10 cellular contexts compared by ENCODE assay signal in the genomic region with DNA sequence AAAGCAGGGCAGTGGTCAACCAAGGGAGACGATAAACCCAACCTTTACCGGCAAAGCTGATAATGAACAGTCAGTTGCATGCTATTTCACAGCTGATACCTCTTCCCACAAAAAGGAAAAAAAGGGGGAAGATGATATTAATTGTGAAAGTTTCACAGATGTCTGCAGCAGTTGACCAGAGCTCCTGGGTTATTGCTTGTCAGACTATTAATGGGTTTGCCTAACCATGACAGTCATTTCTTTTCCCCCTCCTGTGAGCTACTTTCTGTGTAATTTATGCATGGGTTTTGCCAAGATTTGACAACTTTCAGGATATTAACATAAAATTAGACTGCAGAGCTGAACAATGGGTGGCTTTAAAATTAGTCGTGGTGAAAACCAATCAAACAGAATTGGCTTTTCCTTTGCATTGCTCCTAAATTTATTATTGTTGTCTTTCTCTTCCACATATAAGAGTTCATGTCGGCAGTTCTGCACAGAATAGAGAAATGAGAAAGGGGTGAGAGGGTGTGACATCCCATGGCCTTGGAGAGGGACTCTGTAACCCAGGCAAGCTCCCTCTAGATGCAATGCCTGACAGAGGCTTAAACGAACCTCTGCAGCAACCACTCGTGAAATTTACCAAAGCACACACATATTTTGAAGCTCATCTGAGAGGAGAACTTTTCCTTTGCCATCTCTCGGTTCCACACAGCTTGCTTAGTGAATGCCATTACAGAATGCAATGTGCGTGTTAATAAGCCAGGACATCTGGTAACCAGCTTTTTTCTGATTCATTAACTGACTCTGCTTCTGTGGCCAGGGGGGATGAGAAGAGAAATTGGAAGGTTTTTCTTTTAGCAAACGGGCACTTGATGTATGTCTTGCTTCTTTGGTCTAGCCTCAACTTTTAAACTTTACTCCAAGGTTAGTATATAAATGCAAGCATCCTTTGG.
DNase-seq lines count a peak whose midpoint lies in the region; ATAC-seq and TF ChIP-seq lines count a peak whose summit lies in the region.
"Had no signal": no experiment of that assay in that cellular context is flagged by ENCODE, and none has a peak within 500 bp of the region (broad histone marks: within the 10 kb centered on the region; RNA-seq: fewer than 3 reads in every experiment).

No MANE protein-coding gene starts in this region.

- H3K4me1 ChIP-seq in OCI-LY3 (ENCODE audit: low read length): peaks cover 23% of the 10 kb centered on the region
- H3K4me1 ChIP-seq in CD4-positive, alpha-beta memory T cell (ENCODE audit: insufficient read depth, low read length): peaks cover 28% of the 10 kb centered on the region

- H3K27ac ChIP-seq in OCI-LY3 (ENCODE audit: low read length): no peak overlapping the region
- H3K27ac ChIP-seq in CD4-positive, alpha-beta memory T cell (ENCODE audit: low read depth, low read length): no peak overlapping the region
- H3K27ac ChIP-seq: spleen had no signal

- peaks cover 17 to 37% (median 29%) of the 10 kb centered on the region in 4 donors for H3K4me1 Mint-ChIP-seq in CD4-positive, alpha-beta memory T cell
- peaks cover 7% of the 10 kb centered on the region for H3K4me1 Mint-ChIP-seq in activated T-helper 1 cell treated with anti-CD3 and anti-CD28 coated beads, Interleukin-12 subunit alpha, Interleukin-12 subunit beta, Interleukin-2, Interleukin-4 antibody, amounts not matched to agents 30 ng/mL and 10 ng/mL and 1 ng/mL, durations not matched to agents 14 hours and 24 hours and 36 hours (ENCODE audit: low read depth)

- no peak overlapping the region for H3K4me3 Mint-ChIP-seq in CD4-positive, alpha-beta memory T cell
- no peak overlapping the region for H3K4me3 Mint-ChIP-seq in activated T-helper 1 cell treated with anti-CD3 and anti-CD28 coated beads, Interleukin-12 subunit alpha, Interleukin-12 subunit beta, Interleukin-2, Interleukin-4 antibody, amounts not matched to agents 30 ng/mL and 10 ng/mL and 1 ng/mL, durations not matched to agents 14 hours and 24 hours and 36 hours

- POLR2A ChIA-PET in CD4-positive, alpha-beta memory T cell (lab: Charles Lee; ENCODE audit: partially characterized antibody): interaction anchor here (1.1 to 1.5 kb wide), 2 partner anchors 62 to 83 kb away, joined by 3 read pairs; a partner anchor contains a TSS

- H3K36me3 ChIP-seq in OCI-LY3 (replicated peaks; ENCODE audit: low read depth, low read length): no peaks in the 10 kb centered on the region
- H3K36me3 ChIP-seq in CD4-positive, alpha-beta memory T cell (ENCODE audit: insufficient read depth, low read length): no peaks in the 10 kb centered on the region
- H3K36me3 ChIP-seq in H7 (replicated peaks; ENCODE audit: control insufficient read depth, insufficient read depth, low read length): no peaks in the 10 kb centered on the region
- H3K36me3 ChIP-seq: spleen had no signal

- peak overlapping the region; percentile 70 for H3K4me2 ChIP-seq in OCI-LY3 (ENCODE audit: low read length)

- peaks cover 5 to 8% of the 10 kb centered on the region in 2 donors for H3K36me3 Mint-ChIP-seq in CD4-positive, alpha-beta memory T cell
- H3K36me3 Mint-ChIP-seq in activated T-helper 1 cell treated with anti-CD3 and anti-CD28 coated beads, Interleukin-12 subunit alpha, Interleukin-12 subunit beta, Interleukin-2, Interleukin-4 antibody, amounts not matched to agents 30 ng/mL and 10 ng/mL and 1 ng/mL, durations not matched to agents 14 hours and 24 hours and 36 hours (ENCODE audit: low read depth): no peaks in the 10 kb centered on the region

- no peaks in the 10 kb centered on the region for H3K79me2 ChIP-seq in OCI-LY3 (ENCODE audit: low read length)

- H3K4me3 ChIP-seq in OCI-LY3 (ENCODE audit: low read length) (peak overlapping the region; percentile 55), H7 (ENCODE audit: insufficient read depth, low read depth, low read length) (no peak overlapping the region)
- no peak overlapping the region for H3K4me3 ChIP-seq in CD4-positive, alpha-beta memory T cell (ENCODE audit: low read length in 2 of 2)
- H3K4me3 ChIP-seq: spleen had no signal

- DNase-seq in EH (ENCODE audit: low read depth) (peak; percentile 70), H7 (no peak), T-helper 1 cell (no peak)
- no peak for DNase-seq in CD4-positive, alpha-beta memory T cell
- no peak for DNase-seq in activated T-helper 1 cell treated with anti-CD3 and anti-CD28 coated beads, Interleukin-12 subunit alpha, Interleukin-12 subunit beta, Interleukin-2, Interleukin-4 antibody, amounts not matched to agents 30 ng/mL and 10 ng/mL and 1 ng/mL, durations not matched to agents 14 hours and 24 hours and 36 hours (ENCODE audit: low spot score)
- DNase-seq: NCI-H1105, spleen had no signal

- peaks cover 0 to 5% (median 0%) of the 10 kb centered on the region in 8 donors for H3K9me3 Mint-ChIP-seq in CD4-positive, alpha-beta memory T cell
- H3K9me3 Mint-ChIP-seq in activated T-helper 1 cell treated with anti-CD3 and anti-CD28 coated beads, Interleukin-12 subunit alpha, Interleukin-12 subunit beta, Interleukin-2, Interleukin-4 antibody, amounts not matched to agents 30 ng/mL and 10 ng/mL and 1 ng/mL, durations not matched to agents 14 hours and 24 hours and 36 hours: no peaks in the 10 kb centered on the region

- H3K27me3 ChIP-seq in OCI-LY3 (ENCODE audit: low read depth, low read length) (0 out of 2 replicates have a peak, but pooled peaks cover 8% of the 10 kb centered on the region), H7 (ENCODE audit: control insufficient read depth, insufficient read depth, low read length) (no peaks in the 10 kb centered on the region)
- no peaks in the 10 kb centered on the region for H3K27me3 ChIP-seq in CD4-positive, alpha-beta memory T cell (ENCODE audit: insufficient read depth, low read length)
- H3K27me3 ChIP-seq: spleen had no signal

- TF ChIP-seq CTCF in OCI-LY3 (IDR thresholded peaks at IDR 0.05; ENCODE audit: low read depth, low read length): peak; percentile 9; the same call in 1 of the 2 replicates

- no peaks in the 10 kb centered on the region for H3K9me3 ChIP-seq in OCI-LY3 (ENCODE audit: insufficient read depth, low read length)
- H3K9me3 ChIP-seq in CD4-positive, alpha-beta memory T cell (ENCODE audit: control insufficient read depth in 1 of 2, low read length in 2 of 2): no peaks in the 10 kb centered on the region
- H3K9me3 ChIP-seq: spleen had no signal

- no peak overlapping the region for H3K9ac ChIP-seq in OCI-LY3 (ENCODE audit: low read length)

- H3K27me3 Mint-ChIP-seq in CD4-positive, alpha-beta memory T cell: no peaks in the 10 kb centered on the region
- no peaks in the 10 kb centered on the region for H3K27me3 Mint-ChIP-seq in activated T-helper 1 cell treated with anti-CD3 and anti-CD28 coated beads, Interleukin-12 subunit alpha, Interleukin-12 subunit beta, Interleukin-2, Interleukin-4 antibody, amounts not matched to agents 30 ng/mL and 10 ng/mL and 1 ng/mL, durations not matched to agents 14 hours and 24 hours and 36 hours (ENCODE audit: insufficient read depth)

- peak overlapping the region in 1 of 7 donors; percentile 19 for H3K27ac Mint-ChIP-seq in CD4-positive, alpha-beta memory T cell
- H3K27ac Mint-ChIP-seq in activated T-helper 1 cell treated with anti-CD3 and anti-CD28 coated beads, Interleukin-12 subunit alpha, Interleukin-12 subunit beta, Interleukin-2, Interleukin-4 antibody, amounts not matched to agents 30 ng/mL and 10 ng/mL and 1 ng/mL, durations not matched to agents 14 hours and 24 hours and 36 hours: no peak overlapping the region

- H4K20me1 ChIP-seq in OCI-LY3 (ENCODE audit: insufficient read depth, low read length): no peaks in the 10 kb centered on the region

- no peak overlapping the region for H2AFZ ChIP-seq in OCI-LY3 (ENCODE audit: low read depth, low read length)

- intact Hi-C loops in CD4-positive, alpha-beta memory T cell (cut with micrococcal nuclease): no loop called here
- intact Hi-C loops in activated T-helper 1 cell treated with anti-CD3 and anti-CD28 coated beads, Interleukin-12 subunit alpha, Interleukin-12 subunit beta, Interleukin-2, Interleukin-4 antibody, amounts not matched to agents 30 ng/mL and 10 ng/mL and 1 ng/mL, durations not matched to agents 14 hours and 24 hours and 36 hours (cut with micrococcal nuclease): no loop called here

- ATAC-seq in GM19372 (IDR thresholded peaks at IDR 0.05; ENCODE audit: low read depth, unreplicated experiment) (peak; percentile 70), HG02981 (IDR thresholded peaks at IDR 0.05; ENCODE audit: unreplicated experiment) (peak; percentile 52)

- CTCF ChIA-PET in CD4-positive, alpha-beta memory T cell (lab: Charles Lee; ENCODE audit: partially characterized antibody): interaction anchor here (1.3 to 1.9 kb wide), 2 partner anchors 20 to 271 kb away, joined by 5 read pairs; no protein-coding TSS in a partner anchor
